Comparison of ENCODE assay signal across 8 cellular contexts in the genomic region with DNA sequence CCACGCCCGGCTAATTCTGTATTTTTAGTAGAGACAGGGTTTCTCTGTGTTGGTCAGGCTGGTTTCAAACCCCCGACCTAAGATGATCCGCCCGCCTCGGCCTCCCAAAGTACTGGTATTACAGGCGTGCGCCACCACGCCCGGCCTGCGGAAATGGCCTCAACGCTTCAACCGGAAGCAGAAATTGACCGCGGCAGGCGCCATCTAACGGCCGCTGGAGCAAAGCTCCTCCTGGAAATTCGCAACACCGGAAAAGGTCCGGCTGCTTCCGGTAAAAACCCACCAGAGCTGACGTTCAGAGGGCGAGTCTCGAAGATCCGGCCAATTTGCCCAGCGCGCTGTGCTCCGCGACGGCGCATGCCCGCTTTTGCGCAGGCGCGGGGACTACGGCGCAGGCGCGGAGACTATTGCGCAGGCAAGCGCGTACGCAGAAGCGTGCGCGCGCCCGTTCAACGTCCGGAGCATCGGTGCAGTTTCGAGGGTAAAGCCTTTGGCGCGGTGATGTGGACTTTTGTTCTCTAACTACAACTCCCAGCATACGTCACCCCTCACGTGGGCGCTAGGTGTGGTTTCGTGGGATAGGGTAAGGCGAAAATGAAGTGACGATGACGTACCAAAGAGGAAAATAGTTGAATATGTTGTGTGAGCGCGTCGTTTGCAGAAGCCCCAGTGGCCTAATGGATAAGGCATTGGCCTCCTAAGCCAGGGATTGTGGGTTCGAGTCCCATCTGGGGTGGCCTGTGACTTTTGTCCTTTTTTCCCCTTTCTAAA. TPM values are rescaled to one million over a fixed set of nuclear protein-coding genes. Genes with fewer than 3 reads are reported as not detected.
DNase-seq lines count a peak whose midpoint lies in the region; ATAC-seq, FAIRE-seq and TF ChIP-seq lines count a peak whose summit lies in the region.

No MANE protein-coding gene starts in this region.

- H3K4me1 Mint-ChIP-seq in activated naive CD8-positive, alpha-beta T cell treated with anti-CD3 and anti-CD28 coated beads, Interleukin-2, amount 50 U/mL, for 24 hours = peaks cover 37% of the 10 kb centered on the region

- H3K27me3 Mint-ChIP-seq in activated naive CD8-positive, alpha-beta T cell treated with anti-CD3 and anti-CD28 coated beads, Interleukin-2, amount 50 U/mL, for 24 hours = peaks cover 7% of the 10 kb centered on the region

- H3F3A ChIP-seq in SU-DHL-6 (ENCODE audit: insufficient read depth) = peaks cover 38% of the 10 kb centered on the region

- peak overlapping the region; percentile 99 for H3K27ac Mint-ChIP-seq in activated naive CD8-positive, alpha-beta T cell treated with anti-CD3 and anti-CD28 coated beads, Interleukin-2, amount 50 U/mL, for 24 hours

- H3K4me2 ChIP-seq in SU-DHL-6 (ENCODE audit: low read depth, low read length, poor library complexity, severe bottlenecking) = peak overlapping the region; percentile 85

- no peaks in the 10 kb centered on the region for H3K9me2 ChIP-seq in SU-DHL-6 (replicated peaks; ENCODE audit: insufficient read depth, low read length)

- H2AFZ ChIP-seq in SU-DHL-6 (ENCODE audit: low read depth, low read length, severe bottlenecking) = peak overlapping the region; percentile 74

- FAIRE-seq in pancreas (lab: Jason Lieb, UNC) = peak; percentile 17

- intact Hi-C loops in Right ventricle myocardium superior (cut with DNase I) (no loop called here), pancreas (cut with DNase I) (no loop called here), tibial artery (cut with DNase I; ENCODE audit: low total_unique reads) (loop anchor here (2.0 kb wide), 1 partner anchor 19 kb away; the partner anchor contains the start of gene LUC7L2)

- peaks cover 17% of the 10 kb centered on the region for H3K79me2 ChIP-seq in SU-DHL-6 (ENCODE audit: insufficient read depth, low read length)

- H3K9me3 Mint-ChIP-seq in activated naive CD8-positive, alpha-beta T cell treated with anti-CD3 and anti-CD28 coated beads, Interleukin-2, amount 50 U/mL, for 24 hours = peaks cover 13% of the 10 kb centered on the region

- ATAC-seq in HG02798 (IDR thresholded peaks at IDR 0.05; ENCODE audit: poor library complexity, unreplicated experiment) = peak; percentile 89
- peak; percentile 85 for ATAC-seq in activated naive CD8-positive, alpha-beta T cell treated with anti-CD3 and anti-CD28 coated beads, Interleukin-2, amount 50 U/mL, for 24 hours
- peak; percentile 86 for ATAC-seq in Right ventricle myocardium superior (ENCODE audit: poor library complexity)
- peak; percentile 81 to 88 (median 82) for ATAC-seq in pancreas

- H3K4me1 ChIP-seq in pancreas (peaks cover 3 to 15% (median 8%) of the 10 kb centered on the region in 3 donors), tibial artery (peaks cover 0 to 13% (median 12%) of the 10 kb centered on the region in 4 donors)

- H3K4me3 Mint-ChIP-seq in activated naive CD8-positive, alpha-beta T cell treated with anti-CD3 and anti-CD28 coated beads, Interleukin-2, amount 50 U/mL, for 24 hours = peak overlapping the region; percentile 91

- H3K27me3 ChIP-seq in SU-DHL-6 (ENCODE audit: low read length) (no peaks in the 10 kb centered on the region), pancreas (no peaks in the 10 kb centered on the region), tibial artery (no peaks in the 10 kb centered on the region)

- WGBS in pancreas, 2 donors = 2% methylated on average over 66 of the region's 66 CpGs

- H3K4me3 ChIP-seq in SU-DHL-6 (ENCODE audit: insufficient read depth, low read length, poor library complexity, severe bottlenecking) (peak overlapping the region; percentile 95), pancreas (peak overlapping the region; percentile 43 to 85 (median 64)), tibial artery (peak overlapping the region; percentile 72 to 88)

- H3K36me3 ChIP-seq in SU-DHL-6 (ENCODE audit: low read length) (no peaks in the 10 kb centered on the region), pancreas (no peaks in the 10 kb centered on the region), tibial artery (no peaks in the 10 kb centered on the region)

- H3K9me3 ChIP-seq in SU-DHL-6 (ENCODE audit: insufficient read depth, low read length) (no peaks in the 10 kb centered on the region), pancreas (no peaks in the 10 kb centered on the region), tibial artery (peaks cover 0 to 4% (median 0%) of the 10 kb centered on the region in 3 donors)

- peak overlapping the region; percentile 88 for H3K9ac ChIP-seq in SU-DHL-6 (ENCODE audit: low read length)

- DNase-seq in NCI-H1417 (lab: John Stamatoyannopoulos, UW) (peak; percentile 100), Right ventricle myocardium superior (peak; percentile 99), pancreas (peak; percentile 96 to 99 (median 98)), tibial artery (peak; percentile 100)
- DNase-seq in activated naive CD8-positive, alpha-beta T cell treated with anti-CD3 and anti-CD28 coated beads, Interleukin-2, amount 50 U/mL, for 24 hours = peak; percentile 96

- peaks cover 18% of the 10 kb centered on the region for H3K36me3 Mint-ChIP-seq in activated naive CD8-positive, alpha-beta T cell treated with anti-CD3 and anti-CD28 coated beads, Interleukin-2, amount 50 U/mL, for 24 hours (ENCODE audit: low read depth)

- TF ChIP-seq CTCF in GM12873 (IDR thresholded peaks at IDR 0.05; ENCODE audit: insufficient read depth, low read depth, low read length, missing control alignments) = peak; percentile 81
- TF ChIP-seq CTCF in SU-DHL-6 (IDR thresholded peaks at IDR 0.05; ENCODE audit: insufficient read depth, low read length, poor library complexity, severe bottlenecking) = peak; percentile 66
- TF ChIP-seq CTCF in pancreas (IDR thresholded peaks at IDR 0.05) = peak; percentile 17 to 64 (median 51)
- peak; percentile 44 to 66 for TF ChIP-seq CTCF in tibial artery (IDR thresholded peaks at IDR 0.05)

- H3K27ac ChIP-seq in SU-DHL-6 (ENCODE audit: low read depth, low read length) (peak overlapping the region; percentile 95), pancreas (peak overlapping the region; percentile 100), tibial artery (peak overlapping the region; percentile 99 to 100)

- no peaks in the 10 kb centered on the region for H4K20me1 ChIP-seq in SU-DHL-6 (ENCODE audit: low read depth, low read length)

RNA-seq across cellular contexts. Expression of gene FMC1, which starts 0.9 kb away (rescaled TPM):
- total RNA-seq in Right ventricle myocardium superior (55.3 TPM), pancreas (10 to 100 TPM in 1 of 6 donors, 1 to 10 TPM in 5; 6.8 to 13.0 (median 7.9) TPM)
- polyA plus RNA-seq in pancreas = 10 to 100 TPM; 16.6 to 23.6 TPM

RNA-seq across cellular contexts. Expression of gene LUC7L2, which starts 19.5 kb away (rescaled TPM):
- 45.2 TPM for total RNA-seq in Right ventricle myocardium superior
- total RNA-seq in pancreas = 10 to 100 TPM; 30.0 to 45.3 (median 39.0) TPM
- polyA plus RNA-seq in pancreas = 10 to 100 TPM; 35.9 to 71.1 TPM

Comparison
In these comparisons a context has a peak if more than half of its experiments do, and no peak if none do; other contexts are left out.
1. Peak in every context shown above with its lines: DNase-seq, ATAC-seq, H3K4me3 ChIP-seq and H3K27ac ChIP-seq.